In the genomic region with DNA sequence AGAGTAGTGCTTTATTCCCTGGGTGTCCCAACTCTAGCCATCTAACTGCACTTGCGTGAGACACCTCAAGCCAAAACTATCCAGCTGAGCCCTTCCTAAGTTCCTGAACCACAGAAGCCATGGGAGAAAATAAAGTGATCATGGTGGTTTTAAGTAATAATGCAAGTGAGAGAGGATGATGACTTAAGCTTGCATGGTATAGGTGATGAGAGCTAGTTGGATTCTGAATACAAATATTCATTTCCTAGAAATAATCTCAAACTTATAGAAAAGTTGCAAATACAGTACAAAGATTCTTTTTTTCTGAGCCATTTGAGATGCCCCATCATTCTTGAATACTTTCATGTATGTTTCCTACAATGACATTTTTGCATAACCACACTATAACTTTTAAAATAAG, we compare ENCODE assay signal across 20 cellular contexts.
"Had no signal": no experiment of that assay in that cellular context is flagged by ENCODE, and none has a peak within 500 bp of the region (broad histone marks: within the 10 kb centered on the region; RNA-seq: fewer than 3 reads in every experiment).

No MANE protein-coding gene starts in this region.

- H3K4me3 Mint-ChIP-seq: memory B cell; natural killer cell; stimulated activated memory B cell treated with anti-CD40 and anti-IgM and Interleukin-4, amounts not matched to agents 10 μg/mL and 1 μg/mL and 100 μg/mL, for 72 hours; stimulated activated naive CD8-positive, alpha-beta T cell treated with anti-CD3 and anti-CD28 coated beads, Interleukin-15, Interleukin-2, amounts not matched to agents 100 ng/mL and 50 ng/mL, for 24 hours had no signal

- H3K36me3 ChIP-seq: ovary, sigmoid colon, thyroid gland, vagina had no signal

- DNase-seq: dorsolateral prefrontal cortex; effector CD4-positive, alpha-beta T cell; head of caudate nucleus; left ventricle myocardium superior; natural killer cell; occipital lobe; ovary; posterior cingulate gyrus; psoas muscle; right cardiac atrium; sigmoid colon; stimulated activated CD4-positive, alpha-beta T cell treated with anti-CD3 and anti-CD28 coated beads, Interleukin-2, amount 100 ng/mL, for 24 hours; stimulated activated CD4-positive, alpha-beta T cell treated with anti-CD3 and anti-CD28 coated beads, Interleukin-4, amount 100 ng/mL, for 24 hours; thyroid gland; trophoblast cell had no signal

- H3K4me1 ChIP-seq: psoas muscle had no signal

- H3K4me3 ChIP-seq: dorsolateral prefrontal cortex, lung, ovary, psoas muscle, sigmoid colon, thyroid gland, vagina had no signal

- H3K9me3 Mint-ChIP-seq: memory B cell; natural killer cell; stimulated activated memory B cell treated with anti-CD40 and anti-IgM and Interleukin-4, amounts not matched to agents 10 μg/mL and 1 μg/mL and 100 μg/mL, for 72 hours; stimulated activated naive CD8-positive, alpha-beta T cell treated with anti-CD3 and anti-CD28 coated beads, Interleukin-15, Interleukin-2, amounts not matched to agents 100 ng/mL and 50 ng/mL, for 24 hours had no signal

- H3K9me3 ChIP-seq: ovary, psoas muscle, sigmoid colon, thyroid gland, vagina had no signal

- ATAC-seq: left ventricle myocardium superior; natural killer cell; psoas muscle; right cardiac atrium; stimulated activated memory B cell treated with anti-CD40 and anti-IgM and Interleukin-4, amounts not matched to agents 10 μg/mL and 1 μg/mL and 100 μg/mL, for 72 hours had no signal

- H3K36me3 Mint-ChIP-seq: memory B cell; natural killer cell; stimulated activated memory B cell treated with anti-CD40 and anti-IgM and Interleukin-4, amounts not matched to agents 10 μg/mL and 1 μg/mL and 100 μg/mL, for 72 hours had no signal

- H3K27ac ChIP-seq: dorsolateral prefrontal cortex, ovary, psoas muscle, sigmoid colon, thyroid gland, vagina had no signal

- H3K27me3 ChIP-seq: dorsolateral prefrontal cortex, ovary, sigmoid colon, thyroid gland, vagina had no signal

- H3K27ac Mint-ChIP-seq: memory B cell; natural killer cell; stimulated activated memory B cell treated with anti-CD40 and anti-IgM and Interleukin-4, amounts not matched to agents 10 μg/mL and 1 μg/mL and 100 μg/mL, for 72 hours had no signal

- H3K27me3 Mint-ChIP-seq: memory B cell; stimulated activated memory B cell treated with anti-CD40 and anti-IgM and Interleukin-4, amounts not matched to agents 10 μg/mL and 1 μg/mL and 100 μg/mL, for 72 hours; stimulated activated naive CD8-positive, alpha-beta T cell treated with anti-CD3 and anti-CD28 coated beads, Interleukin-15, Interleukin-2, amounts not matched to agents 100 ng/mL and 50 ng/mL, for 24 hours had no signal
